1 cellular context compared by ENCODE assay signal in genomic region chr3:188264231-188265213, GRCh38.
TF ChIP-seq lines count a peak whose summit lies in the region.

No MANE protein-coding gene starts in this region.

TF ChIP-seq in GM23338, 12 proteins besides CTCF, POLR2A, EP300 and RAD21 (continued from another document):
- TF ChIP-seq, protein P1, sequence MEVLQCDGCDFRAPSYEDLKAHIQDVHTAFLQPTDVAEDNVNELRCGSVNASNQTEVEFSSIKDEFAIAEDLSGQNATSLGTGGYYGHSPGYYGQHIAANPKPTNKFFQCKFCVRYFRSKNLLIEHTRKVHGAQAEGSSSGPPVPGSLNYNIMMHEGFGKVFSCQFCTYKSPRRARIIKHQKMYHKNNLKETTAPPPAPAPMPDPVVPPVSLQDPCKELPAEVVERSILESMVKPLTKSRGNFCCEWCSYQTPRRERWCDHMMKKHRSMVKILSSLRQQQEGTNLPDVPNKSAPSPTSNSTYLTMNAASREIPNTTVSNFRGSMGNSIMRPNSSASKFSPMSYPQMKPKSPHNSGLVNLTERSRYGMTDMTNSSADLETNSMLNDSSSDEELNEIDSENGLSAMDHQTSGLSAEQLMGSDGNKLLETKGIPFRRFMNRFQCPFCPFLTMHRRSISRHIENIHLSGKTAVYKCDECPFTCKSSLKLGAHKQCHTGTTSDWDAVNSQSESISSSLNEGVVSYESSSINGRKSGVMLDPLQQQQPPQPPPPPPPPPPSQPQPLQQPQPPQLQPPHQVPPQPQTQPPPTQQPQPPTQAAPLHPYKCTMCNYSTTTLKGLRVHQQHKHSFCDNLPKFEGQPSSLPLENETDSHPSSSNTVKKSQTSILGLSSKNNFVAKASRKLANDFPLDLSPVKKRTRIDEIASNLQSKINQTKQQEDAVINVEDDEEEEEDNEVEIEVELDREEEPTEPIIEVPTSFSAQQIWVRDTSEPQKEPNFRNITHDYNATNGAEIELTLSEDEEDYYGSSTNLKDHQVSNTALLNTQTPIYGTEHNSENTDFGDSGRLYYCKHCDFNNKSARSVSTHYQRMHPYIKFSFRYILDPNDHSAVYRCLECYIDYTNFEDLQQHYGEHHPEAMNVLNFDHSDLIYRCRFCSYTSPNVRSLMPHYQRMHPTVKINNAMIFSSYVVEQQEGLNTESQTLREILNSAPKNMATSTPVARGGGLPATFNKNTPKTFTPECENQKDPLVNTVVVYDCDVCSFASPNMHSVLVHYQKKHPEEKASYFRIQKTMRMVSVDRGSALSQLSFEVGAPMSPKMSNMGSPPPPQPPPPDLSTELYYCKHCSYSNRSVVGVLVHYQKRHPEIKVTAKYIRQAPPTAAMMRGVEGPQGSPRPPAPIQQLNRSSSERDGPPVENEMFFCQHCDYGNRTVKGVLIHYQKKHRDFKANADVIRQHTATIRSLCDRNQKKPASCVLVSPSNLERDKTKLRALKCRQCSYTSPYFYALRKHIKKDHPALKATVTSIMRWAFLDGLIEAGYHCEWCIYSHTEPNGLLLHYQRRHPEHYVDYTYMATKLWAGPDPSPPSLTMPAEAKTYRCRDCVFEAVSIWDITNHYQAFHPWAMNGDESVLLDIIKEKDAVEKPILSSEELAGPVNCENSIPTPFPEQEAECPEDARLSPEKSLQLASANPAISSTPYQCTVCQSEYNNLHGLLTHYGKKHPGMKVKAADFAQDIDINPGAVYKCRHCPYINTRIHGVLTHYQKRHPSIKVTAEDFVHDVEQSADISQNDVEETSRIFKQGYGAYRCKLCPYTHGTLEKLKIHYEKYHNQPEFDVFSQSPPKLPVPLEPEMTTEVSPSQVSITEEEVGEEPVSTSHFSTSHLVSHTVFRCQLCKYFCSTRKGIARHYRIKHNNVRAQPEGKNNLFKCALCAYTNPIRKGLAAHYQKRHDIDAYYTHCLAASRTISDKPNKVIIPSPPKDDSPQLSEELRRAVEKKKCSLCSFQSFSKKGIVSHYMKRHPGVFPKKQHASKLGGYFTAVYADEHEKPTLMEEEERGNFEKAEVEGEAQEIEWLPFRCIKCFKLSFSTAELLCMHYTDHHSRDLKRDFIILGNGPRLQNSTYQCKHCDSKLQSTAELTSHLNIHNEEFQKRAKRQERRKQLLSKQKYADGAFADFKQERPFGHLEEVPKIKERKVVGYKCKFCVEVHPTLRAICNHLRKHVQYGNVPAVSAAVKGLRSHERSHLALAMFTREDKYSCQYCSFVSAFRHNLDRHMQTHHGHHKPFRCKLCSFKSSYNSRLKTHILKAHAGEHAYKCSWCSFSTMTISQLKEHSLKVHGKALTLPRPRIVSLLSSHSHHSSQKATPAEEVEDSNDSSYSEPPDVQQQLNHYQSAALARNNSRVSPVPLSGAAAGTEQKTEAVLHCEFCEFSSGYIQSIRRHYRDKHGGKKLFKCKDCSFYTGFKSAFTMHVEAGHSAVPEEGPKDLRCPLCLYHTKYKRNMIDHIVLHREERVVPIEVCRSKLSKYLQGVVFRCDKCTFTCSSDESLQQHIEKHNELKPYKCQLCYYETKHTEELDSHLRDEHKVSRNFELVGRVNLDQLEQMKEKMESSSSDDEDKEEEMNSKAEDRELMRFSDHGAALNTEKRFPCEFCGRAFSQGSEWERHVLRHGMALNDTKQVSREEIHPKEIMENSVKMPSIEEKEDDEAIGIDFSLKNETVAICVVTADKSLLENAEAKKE (CRISPR knock-in tag; IDR thresholded peaks at IDR 0.05) = no peak
- no peak for TF ChIP-seq STAT1 (IDR thresholded peaks at IDR 0.05; ENCODE audit: unreplicated experiment)
- TF ChIP-seq, protein P2, sequence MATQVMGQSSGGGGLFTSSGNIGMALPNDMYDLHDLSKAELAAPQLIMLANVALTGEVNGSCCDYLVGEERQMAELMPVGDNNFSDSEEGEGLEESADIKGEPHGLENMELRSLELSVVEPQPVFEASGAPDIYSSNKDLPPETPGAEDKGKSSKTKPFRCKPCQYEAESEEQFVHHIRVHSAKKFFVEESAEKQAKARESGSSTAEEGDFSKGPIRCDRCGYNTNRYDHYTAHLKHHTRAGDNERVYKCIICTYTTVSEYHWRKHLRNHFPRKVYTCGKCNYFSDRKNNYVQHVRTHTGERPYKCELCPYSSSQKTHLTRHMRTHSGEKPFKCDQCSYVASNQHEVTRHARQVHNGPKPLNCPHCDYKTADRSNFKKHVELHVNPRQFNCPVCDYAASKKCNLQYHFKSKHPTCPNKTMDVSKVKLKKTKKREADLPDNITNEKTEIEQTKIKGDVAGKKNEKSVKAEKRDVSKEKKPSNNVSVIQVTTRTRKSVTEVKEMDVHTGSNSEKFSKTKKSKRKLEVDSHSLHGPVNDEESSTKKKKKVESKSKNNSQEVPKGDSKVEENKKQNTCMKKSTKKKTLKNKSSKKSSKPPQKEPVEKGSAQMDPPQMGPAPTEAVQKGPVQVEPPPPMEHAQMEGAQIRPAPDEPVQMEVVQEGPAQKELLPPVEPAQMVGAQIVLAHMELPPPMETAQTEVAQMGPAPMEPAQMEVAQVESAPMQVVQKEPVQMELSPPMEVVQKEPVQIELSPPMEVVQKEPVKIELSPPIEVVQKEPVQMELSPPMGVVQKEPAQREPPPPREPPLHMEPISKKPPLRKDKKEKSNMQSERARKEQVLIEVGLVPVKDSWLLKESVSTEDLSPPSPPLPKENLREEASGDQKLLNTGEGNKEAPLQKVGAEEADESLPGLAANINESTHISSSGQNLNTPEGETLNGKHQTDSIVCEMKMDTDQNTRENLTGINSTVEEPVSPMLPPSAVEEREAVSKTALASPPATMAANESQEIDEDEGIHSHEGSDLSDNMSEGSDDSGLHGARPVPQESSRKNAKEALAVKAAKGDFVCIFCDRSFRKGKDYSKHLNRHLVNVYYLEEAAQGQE (IDR thresholded peaks at IDR 0.05; ENCODE audit: unreplicated experiment) = no peak
- no peak for TF ChIP-seq EZH2 (IDR thresholded peaks at IDR 0.05; ENCODE audit: low read depth, unreplicated experiment)
- no peak for TF ChIP-seq EZH2phosphoT487 (IDR thresholded peaks at IDR 0.05; ENCODE audit: unreplicated experiment)
